27 cellular contexts compared by ENCODE assay signal in the genomic region with DNA sequence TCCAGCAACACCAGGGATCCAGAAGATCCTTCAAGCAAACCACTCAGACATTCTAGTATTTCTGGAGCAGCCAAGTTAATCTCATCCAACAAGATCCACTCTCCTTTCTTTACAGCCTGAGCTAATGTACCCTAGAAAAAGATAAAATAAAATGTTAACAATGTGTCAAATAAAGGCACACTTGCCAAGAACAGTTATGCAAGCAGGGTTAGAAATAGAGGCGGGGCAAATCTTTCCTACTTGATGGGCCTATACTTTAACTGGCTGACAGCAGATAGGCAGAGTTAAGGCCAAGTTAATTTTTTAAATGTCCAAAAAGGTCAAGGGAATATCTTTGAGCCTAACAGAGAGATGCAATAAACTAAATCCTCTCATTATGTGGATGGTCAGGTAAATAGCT.
"Had no signal": no experiment of that assay in that cellular context is flagged by ENCODE, and none has a peak within 500 bp of the region (broad histone marks: within the 10 kb centered on the region; RNA-seq: fewer than 3 reads in every experiment).

No MANE protein-coding gene starts in this region.

- H3K27me3 ChIP-seq: breast epithelium, stomach, suprapubic skin, uterus had no signal

- H3K36me3 ChIP-seq: uterus had no signal

- H3K27ac ChIP-seq: breast epithelium, skin epidermis, stomach, suprapubic skin, uterus had no signal

- DNase-seq: activated B cell treated with CpG ODN at 0.5 μM for 24 hours; activated CD4-positive, alpha-beta T cell treated with anti-CD3 and anti-CD28 coated beads for 36 hours; activated CD4-positive, alpha-beta T cell treated with anti-CD3 and anti-CD28 coated beads, Interleukin-2, amount 50 U/mL, for 4 hours; activated CD8-positive, alpha-beta memory T cell treated with anti-CD3 and anti-CD28 coated beads for 24 hours; activated CD8-positive, alpha-beta memory T cell treated with anti-CD3 and anti-CD28 coated beads, Interleukin-2, amount 50 U/mL, for 4 hours; activated naive CD4-positive, alpha-beta T cell treated with anti-CD3 and anti-CD28 coated beads for 36 hours; activated naive CD8-positive, alpha-beta T cell treated with anti-CD3 and anti-CD28 coated beads, Interleukin-2, amount 10 ng/mL, durations not matched to agents 7 days and 5 days; activated T-cell treated with anti-CD3 and anti-CD28 coated beads, Interleukin-2, amount 50 U/mL, for 24 hours; amniotic stem cell; cerebellar nuclear complex; cortex of kidney; foreskin melanocyte; hippocampal formation; naive thymus-derived CD4-positive, alpha-beta T cell; occipital lobe; posterior cingulate gyrus; stimulated activated CD4-positive, alpha-beta T cell treated with anti-CD3 and anti-CD28 coated beads, Interleukin-1b, Interleukin-23, amount 100 ng/mL, for 48 hours; stomach; T1000; trophoblast cell; uterus had no signal

- H3K27ac Mint-ChIP-seq: activated B cell treated with CpG ODN at 0.5 μM for 24 hours; activated CD4-positive, alpha-beta T cell treated with anti-CD3 and anti-CD28 coated beads for 36 hours; activated naive CD4-positive, alpha-beta T cell treated with anti-CD3 and anti-CD28 coated beads for 36 hours; activated naive CD8-positive, alpha-beta T cell treated with anti-CD3 and anti-CD28 coated beads, Interleukin-2, amount 10 ng/mL, durations not matched to agents 7 days and 5 days; activated T-cell treated with anti-CD3 and anti-CD28 coated beads, Interleukin-2, amount 50 U/mL, for 24 hours; naive thymus-derived CD4-positive, alpha-beta T cell; stimulated activated effector memory CD8-positive, alpha-beta T cell treated with anti-CD3 and anti-CD28 coated beads, Interleukin-12 subunit alpha, Interleukin-12 subunit beta, amount 100 ng/mL, for 72 hours had no signal

- H3K4me3 ChIP-seq: breast epithelium, lung, skin epidermis, stomach, suprapubic skin, uterus had no signal

- H3K4me1 Mint-ChIP-seq: activated B cell treated with CpG ODN at 0.5 μM for 24 hours; activated CD4-positive, alpha-beta T cell treated with anti-CD3 and anti-CD28 coated beads for 36 hours; activated naive CD8-positive, alpha-beta T cell treated with anti-CD3 and anti-CD28 coated beads, Interleukin-2, amount 10 ng/mL, durations not matched to agents 7 days and 5 days; naive thymus-derived CD4-positive, alpha-beta T cell; neural crest cell; stimulated activated effector memory CD8-positive, alpha-beta T cell treated with anti-CD3 and anti-CD28 coated beads, Interleukin-12 subunit alpha, Interleukin-12 subunit beta, amount 100 ng/mL, for 72 hours had no signal

- ATAC-seq: activated CD4-positive, alpha-beta T cell treated with anti-CD3 and anti-CD28 coated beads for 36 hours; naive thymus-derived CD4-positive, alpha-beta T cell; stimulated activated effector memory CD8-positive, alpha-beta T cell treated with anti-CD3 and anti-CD28 coated beads, Interleukin-12 subunit alpha, Interleukin-12 subunit beta, amount 100 ng/mL, for 72 hours had no signal

- H3K4me1 ChIP-seq: breast epithelium, stomach, suprapubic skin, uterus had no signal

- H3K27me3 Mint-ChIP-seq: activated B cell treated with CpG ODN at 0.5 μM for 24 hours; activated CD4-positive, alpha-beta T cell treated with anti-CD3 and anti-CD28 coated beads for 36 hours; activated naive CD8-positive, alpha-beta T cell treated with anti-CD3 and anti-CD28 coated beads, Interleukin-2, amount 10 ng/mL, durations not matched to agents 7 days and 5 days; activated T-cell treated with anti-CD3 and anti-CD28 coated beads, Interleukin-2, amount 50 U/mL, for 24 hours; naive thymus-derived CD4-positive, alpha-beta T cell had no signal

- H3K4me3 Mint-ChIP-seq: activated B cell treated with CpG ODN at 0.5 μM for 24 hours; activated CD4-positive, alpha-beta T cell treated with anti-CD3 and anti-CD28 coated beads for 36 hours; activated naive CD4-positive, alpha-beta T cell treated with anti-CD3 and anti-CD28 coated beads for 36 hours; activated naive CD8-positive, alpha-beta T cell treated with anti-CD3 and anti-CD28 coated beads, Interleukin-2, amount 10 ng/mL, durations not matched to agents 7 days and 5 days; activated T-cell treated with anti-CD3 and anti-CD28 coated beads, Interleukin-2, amount 50 U/mL, for 24 hours; naive thymus-derived CD4-positive, alpha-beta T cell; neural crest cell; stimulated activated effector memory CD8-positive, alpha-beta T cell treated with anti-CD3 and anti-CD28 coated beads, Interleukin-12 subunit alpha, Interleukin-12 subunit beta, amount 100 ng/mL, for 72 hours had no signal

- H3K9me3 ChIP-seq: breast epithelium, stomach, suprapubic skin, uterus had no signal
